ENCODE assay signal across 8 cellular contexts in the genomic region with DNA sequence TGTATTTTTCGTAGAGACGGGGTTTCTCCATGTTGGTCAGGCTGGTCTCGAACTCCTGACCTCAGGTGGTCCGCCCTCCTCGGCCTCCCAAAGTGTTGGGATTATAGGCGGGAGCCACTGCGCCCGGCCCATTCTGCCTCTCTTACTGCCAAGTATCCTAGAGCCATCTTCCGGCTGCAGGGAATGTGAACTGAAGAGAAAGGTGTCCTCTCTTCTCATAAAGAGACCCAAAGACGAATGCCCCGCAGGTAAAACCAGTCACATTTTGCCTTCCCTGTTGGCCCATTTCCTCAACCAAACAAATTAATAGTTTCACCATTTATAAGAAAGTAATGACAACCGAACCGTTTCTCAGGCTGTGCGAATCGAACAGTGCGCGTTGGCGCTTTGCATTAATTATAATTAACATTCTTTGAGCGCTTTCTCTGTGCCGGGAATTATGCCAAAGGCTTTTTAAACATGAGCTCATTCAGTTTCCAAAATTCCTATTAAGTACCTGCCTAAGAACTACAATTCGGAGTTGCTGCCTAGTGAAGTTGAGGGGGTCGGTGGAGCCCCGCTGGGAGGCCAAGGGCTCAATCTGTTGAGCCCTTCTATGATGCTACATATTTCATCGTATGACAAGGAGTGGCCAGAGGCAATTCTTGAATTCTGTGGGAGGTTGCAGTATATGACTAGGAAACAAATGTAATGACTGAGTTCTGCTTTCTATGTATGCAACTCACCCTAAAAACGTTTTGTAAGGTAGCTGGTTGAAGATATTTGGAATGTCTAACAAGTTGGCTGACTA. TPM values are rescaled to one million over a fixed set of nuclear protein-coding genes. Genes with fewer than 3 reads are reported as not detected.
DNase-seq lines count a peak whose midpoint lies in the region; ATAC-seq and TF ChIP-seq lines count a peak whose summit lies in the region.

No MANE protein-coding gene starts in this region.

- H3K36me3 ChIP-seq in HCT116 (ENCODE audit: control insufficient read depth in 1 of 2, insufficient read depth in 2 of 2, low read length in 2 of 2) = peaks cover 21 to 36% of the 10 kb centered on the region in 2 experiments

- H3K79me2 ChIP-seq in HCT116 (ENCODE audit: insufficient read depth, low read length) = peaks cover 42% of the 10 kb centered on the region

- H3K36me3 Mint-ChIP-seq in activated naive CD8-positive, alpha-beta T cell treated with anti-CD3 and anti-CD28 coated beads for 36 hours = peaks cover 31% of the 10 kb centered on the region
- H3K36me3 Mint-ChIP-seq in stimulated activated effector memory CD8-positive, alpha-beta T cell treated with anti-CD3 and anti-CD28 coated beads, Interleukin-12 subunit alpha, Interleukin-12 subunit beta, amount 100 ng/mL, for 72 hours = peaks cover 60% of the 10 kb centered on the region

- H3K9me3 ChIP-seq in HCT116 (ENCODE audit: control insufficient read depth in 1 of 2, insufficient read depth in 1 of 2, low read depth in 1 of 2, low read length in 2 of 2) = no peaks in the 10 kb centered on the region
- no peaks in the 10 kb centered on the region for H3K9me3 ChIP-seq in iPS-18c (ENCODE audit: control insufficient read depth, insufficient read depth, low read length)

- no peaks in the 10 kb centered on the region for H3K9me2 ChIP-seq in HCT116 (ENCODE audit: insufficient read depth)

- TSS peak; percentile 86 for BruUV-seq in HCT116 (replicated peaks; lab: Mats Ljungman, UMichigan)

- CTCF ChIA-PET in HCT116 (lab: Charles Lee) = interaction anchor here (1.0 kb wide), 1 partner anchor 11 kb away, joined by 4 read pairs; no protein-coding TSS in a partner anchor

- peak overlapping the region; percentile 95 for H3K4me3 Mint-ChIP-seq in activated naive CD8-positive, alpha-beta T cell treated with anti-CD3 and anti-CD28 coated beads for 36 hours
- peak overlapping the region; percentile 81 for H3K4me3 Mint-ChIP-seq in stimulated activated effector memory CD8-positive, alpha-beta T cell treated with anti-CD3 and anti-CD28 coated beads, Interleukin-12 subunit alpha, Interleukin-12 subunit beta, amount 100 ng/mL, for 72 hours

- H3K9ac ChIP-seq in HCT116 (ENCODE audit: low read length) = peak overlapping the region; percentile 94

- no peaks in the 10 kb centered on the region for H3K27me3 Mint-ChIP-seq in activated naive CD8-positive, alpha-beta T cell treated with anti-CD3 and anti-CD28 coated beads for 36 hours

- POLR2A ChIA-PET in HCT116 (lab: Charles Lee) = interaction anchor here (1.1 to 3.8 kb wide), 4 partner anchors 11 to 37 kb away, joined by 3 to 45 read pairs (median 4); a partner anchor contains a TSS

- no peak for TF ChIP-seq POLR2A in HCT116 (IDR thresholded peaks at IDR 0.05; ENCODE audit: borderline replicate concordance, extremely low read depth, insufficient read depth, insufficient read length)

- peak overlapping the region; percentile 81 for H3K4me2 ChIP-seq in HCT116 (ENCODE audit: low read length)

- H3K27ac Mint-ChIP-seq in activated naive CD8-positive, alpha-beta T cell treated with anti-CD3 and anti-CD28 coated beads for 36 hours = peak overlapping the region; percentile 99
- peak overlapping the region; percentile 92 for H3K27ac Mint-ChIP-seq in stimulated activated effector memory CD8-positive, alpha-beta T cell treated with anti-CD3 and anti-CD28 coated beads, Interleukin-12 subunit alpha, Interleukin-12 subunit beta, amount 100 ng/mL, for 72 hours

- no peak for TF ChIP-seq CTCF in HCT116 (IDR thresholded peaks at IDR 0.05 in 2 of 3, conservative IDR thresholded peaks at IDR 0.05 in 1 of 3; ENCODE audit: borderline replicate concordance in 1 of 3, insufficient read depth in 1 of 3, low read depth in 2 of 3, low read length in 2 of 3)

- H2AFZ ChIP-seq in HCT116 (ENCODE audit: low read depth, low read length, poor library complexity, severe bottlenecking) = no peak overlapping the region

- DNase-seq in HCT116 (ENCODE audit: low read depth, low spot score) = no peak
- DNase-seq in activated naive CD8-positive, alpha-beta T cell treated with anti-CD3 and anti-CD28 coated beads for 36 hours = no peak
- DNase-seq in stimulated activated effector memory CD8-positive, alpha-beta T cell treated with anti-CD3 and anti-CD28 coated beads, Interleukin-12 subunit alpha, Interleukin-12 subunit beta, amount 100 ng/mL, for 72 hours (ENCODE audit: low spot score in 2 of 2) = no peak
- no peak for DNase-seq in OCI-M2 (lab: John Stamatoyannopoulos, UW; ENCODE audit: unreplicated experiment)
- DNase-seq in dedifferentiated amniotic fluid mesenchymal stem cell (ENCODE audit: extremely low spot score) = no peak
- DNase-seq in SK-N-DZ (ENCODE audit: low spot score) = no peak
- no peak for DNase-seq in Ammon's horn (ENCODE audit: low spot score)

- TF ChIP-seq RAD21 in HCT116 (IDR thresholded peaks at IDR 0.05; ENCODE audit: low read depth) = no peak

- peaks cover 20% of the 10 kb centered on the region for H4K20me1 ChIP-seq in HCT116 (ENCODE audit: insufficient read depth)

- no peaks in the 10 kb centered on the region for H3K9me3 Mint-ChIP-seq in activated naive CD8-positive, alpha-beta T cell treated with anti-CD3 and anti-CD28 coated beads for 36 hours
- no peaks in the 10 kb centered on the region for H3K9me3 Mint-ChIP-seq in stimulated activated effector memory CD8-positive, alpha-beta T cell treated with anti-CD3 and anti-CD28 coated beads, Interleukin-12 subunit alpha, Interleukin-12 subunit beta, amount 100 ng/mL, for 72 hours

- peak overlapping the region; percentile 80 to 89 for H3K4me3 ChIP-seq in HCT116 (replicated peaks in 1 of 2; ENCODE audit: low read depth in 1 of 2, low read length in 2 of 2)
- H3K4me3 ChIP-seq in iPS-18c (ENCODE audit: insufficient read depth, low read depth, low read length) = peak overlapping the region; percentile 85; the same call in 1 of the 2 replicates

- peak; percentile 33 for ATAC-seq in HCT116
- ATAC-seq in stimulated activated effector memory CD8-positive, alpha-beta T cell treated with anti-CD3 and anti-CD28 coated beads, Interleukin-12 subunit alpha, Interleukin-12 subunit beta, amount 100 ng/mL, for 72 hours = peak; percentile 25

- peak overlapping the region; percentile 80 for H3K27ac ChIP-seq in HCT116 (ENCODE audit: low read depth, low read length)

- RAD21 ChIA-PET in HCT116 (lab: Charles Lee; ENCODE audit: low non-redundant PET in 1 of 2, low total read pairs in 2 of 2, uncharacterized antibody in 2 of 2, unreplicated experiment in 2 of 2) = no interaction called here

- H3K4me1 ChIP-seq in HCT116 (ENCODE audit: control insufficient read depth in 1 of 2, insufficient read depth in 2 of 2, low read length in 2 of 2) = peaks cover 9 to 19% of the 10 kb centered on the region in 2 experiments; a peak in 3 of 4 replicates

- intact Hi-C loops in HCT116 (cut with micrococcal nuclease) = no loop called here

- peaks cover 26% of the 10 kb centered on the region for H3K4me1 Mint-ChIP-seq in activated naive CD8-positive, alpha-beta T cell treated with anti-CD3 and anti-CD28 coated beads for 36 hours
- H3K4me1 Mint-ChIP-seq in stimulated activated effector memory CD8-positive, alpha-beta T cell treated with anti-CD3 and anti-CD28 coated beads, Interleukin-12 subunit alpha, Interleukin-12 subunit beta, amount 100 ng/mL, for 72 hours = peaks cover 25% of the 10 kb centered on the region

- H3K27me3 ChIP-seq in HCT116 (ENCODE audit: insufficient read depth, low read length) = no peaks in the 10 kb centered on the region

TF ChIP-seq in HCT116, 20 proteins besides CTCF, POLR2A, EP300 and RAD21:
- TF ChIP-seq ZNF274 (IDR thresholded peaks at IDR 0.05; ENCODE audit: low read depth, low read length) (no peak), ZFX (IDR thresholded peaks at IDR 0.05) (peak; percentile 35; the same call in 1 of the 2 replicates), POLR2AphosphoS5 (IDR thresholded peaks at IDR 0.05; ENCODE audit: low read depth, low read length) (no peak), EZH2 (IDR thresholded peaks at IDR 0.05) (no peak)

RNA-seq across cellular contexts. Expression of a gene that starts 0.8 kb away (rescaled TPM):
- 1,397 TPM for total RNA-seq in HCT116 (2021; ENCODE audit: unreplicated experiment)
- polyA plus RNA-seq in HCT116 (2012) = 839 and 1,049 TPM in 2 replicates
- 1,000 to 10,000 TPM; 1,777 TPM for total RNA-seq in activated naive CD8-positive, alpha-beta T cell treated with anti-CD3 and anti-CD28 coated beads for 36 hours
- 2,577 and 2,999 TPM in 2 replicates for polyA plus RNA-seq in SK-N-DZ (2014; cell fraction: cytosol; rRNA removed)
- 1,578 and 2,332 TPM in 2 replicates for polyA plus RNA-seq in SK-N-DZ (2014; cell fraction: nucleus; rRNA removed)

RNA-seq across cellular contexts. Expression of a gene that starts 10.4 kb away (rescaled TPM):
- total RNA-seq in HCT116 (2021; ENCODE audit: unreplicated experiment) = 20.4 TPM
- 7.2 and 7.5 TPM in 2 replicates for polyA plus RNA-seq in HCT116 (2012)
- 10 to 100 TPM; 23.8 to 24.3 TPM for total RNA-seq in activated naive CD8-positive, alpha-beta T cell treated with anti-CD3 and anti-CD28 coated beads for 36 hours
- 11.2 and 14.4 TPM in 2 replicates for polyA plus RNA-seq in SK-N-DZ (2014; cell fraction: cytosol; rRNA removed)
- polyA plus RNA-seq in SK-N-DZ (2014; cell fraction: nucleus; rRNA removed) = 13.7 and 15.9 TPM in 2 replicates

RNA-seq across cellular contexts. Expression of a gene that starts 37.1 kb away (rescaled TPM):
- 15.7 TPM for total RNA-seq in HCT116 (2021; ENCODE audit: unreplicated experiment)
- polyA plus RNA-seq in HCT116 (2012) = 1.9 and 3.7 TPM in 2 replicates
- total RNA-seq in activated naive CD8-positive, alpha-beta T cell treated with anti-CD3 and anti-CD28 coated beads for 36 hours = 10 to 100 TPM; 16.1 to 17.1 TPM
- 12.7 and 13.2 TPM in 2 replicates for polyA plus RNA-seq in SK-N-DZ (2014; cell fraction: cytosol; rRNA removed)
- 10.2 and 14.7 TPM in 2 replicates for polyA plus RNA-seq in SK-N-DZ (2014; cell fraction: nucleus; rRNA removed)
